9 cellular contexts compared by ENCODE assay signal in genomic region chr11:76672431-76673163, GRCh38. TPM values are rescaled to one million over a fixed set of nuclear protein-coding genes. Genes with fewer than 3 reads are reported as not detected.
A peak's percentile ranks its signal among the peaks of the same experiment; 100 is the strongest.
DNase-seq lines count a peak whose midpoint lies in the region; ATAC-seq and TF ChIP-seq lines count a peak whose summit lies in the region.
"Had no signal": no experiment of that assay in that cellular context is flagged by ENCODE, and none has a peak within 500 bp of the region (broad histone marks: within the 10 kb centered on the region; RNA-seq: fewer than 3 reads in every experiment).

No MANE protein-coding gene starts in this region.

- H3K4me3 Mint-ChIP-seq in activated naive CD8-positive, alpha-beta T cell: peak overlapping the region; percentile 46

- peaks cover 27% of the 10 kb centered on the region for H3K4me1 Mint-ChIP-seq in activated naive CD8-positive, alpha-beta T cell (ENCODE audit: low read depth)

- no peaks in the 10 kb centered on the region for H3K9me2 ChIP-seq in DOHH2 (replicated peaks; ENCODE audit: control insufficient read depth, low read length)
- H3K9me2 ChIP-seq in hepatocyte (replicated peaks; ENCODE audit: insufficient read depth): no peaks in the 10 kb centered on the region

- no peaks in the 10 kb centered on the region for H3K9me3 Mint-ChIP-seq in activated naive CD8-positive, alpha-beta T cell (ENCODE audit: low read depth)

- no peak overlapping the region for H2AFZ ChIP-seq in hepatocyte

- DNase-seq in stimulated activated CD4-positive, alpha-beta T cell treated with anti-CD3 and anti-CD28 coated beads, TNF-alpha, amount 100 ng/mL, for 4 hours (ENCODE audit: low read depth in 3 of 3): peak in 2 of 3 experiments; percentile 16 to 24
- DNase-seq in hepatocyte (ENCODE audit: low spot score) (no peak), epidermal melanocyte (ENCODE audit: insufficient read length, low spot score) (no peak), NCI-H446 treated with DMSO at 0.1 percent for 48 hours (lab: John Stamatoyannopoulos, UW) (no peak)

- H3K27ac ChIP-seq in DOHH2 (ENCODE audit: low read depth, low read length): peak overlapping the region; percentile 88
- H3K27ac ChIP-seq in hepatocyte: no peak overlapping the region

- ATAC-seq in GM21367 (IDR thresholded peaks at IDR 0.05; ENCODE audit: unreplicated experiment) (peak; percentile 49), HG03571 (IDR thresholded peaks at IDR 0.05; ENCODE audit: unreplicated experiment) (peak; percentile 54)

- H3K27me3 ChIP-seq in DOHH2 (ENCODE audit: control insufficient read depth, low read length) (0 out of 2 replicates have a peak, but pooled peaks cover 2% of the 10 kb centered on the region), hepatocyte (peaks cover 4% of the 10 kb centered on the region)

- H3K4me1 ChIP-seq in DOHH2 (ENCODE audit: control insufficient read depth, low read length) (peaks cover 98% of the 10 kb centered on the region), hepatocyte (ENCODE audit: insufficient read depth) (no peaks in the 10 kb centered on the region)

- H3K36me3 ChIP-seq in DOHH2 (ENCODE audit: control insufficient read depth, low read length): peaks cover 26% of the 10 kb centered on the region
- H3K36me3 ChIP-seq in hepatocyte (replicated peaks; ENCODE audit: insufficient read depth, low read depth): no peaks in the 10 kb centered on the region

- H3K79me2 ChIP-seq in DOHH2 (ENCODE audit: control insufficient read depth, low read length): peaks cover 28% of the 10 kb centered on the region
- H3K79me2 ChIP-seq in hepatocyte: peaks cover 18% of the 10 kb centered on the region

- H3K4me2 ChIP-seq in DOHH2 (ENCODE audit: low read length): peak overlapping the region; percentile 85
- no peak overlapping the region for H3K4me2 ChIP-seq in hepatocyte

- H3K27ac Mint-ChIP-seq in activated naive CD8-positive, alpha-beta T cell: peak overlapping the region; percentile 54
- H3K27ac Mint-ChIP-seq: brain had no signal

- H3F3A ChIP-seq in DOHH2 (ENCODE audit: control insufficient read depth, insufficient read depth): peaks cover 44% of the 10 kb centered on the region

- no peaks in the 10 kb centered on the region; the same call in 1 of the 2 replicates for H4K20me1 ChIP-seq in DOHH2 (ENCODE audit: control insufficient read depth, insufficient read depth, low read depth, low read length)
- H4K20me1 ChIP-seq in hepatocyte (ENCODE audit: insufficient read depth, poor library complexity, severe bottlenecking): no peaks in the 10 kb centered on the region

- TF ChIP-seq CTCF in DOHH2 (IDR thresholded peaks at IDR 0.05; ENCODE audit: low read depth, low read length, poor library complexity, severe bottlenecking) (no peak), hepatocyte (IDR thresholded peaks at IDR 0.05; ENCODE audit: poor library complexity) (no peak)

- H3K4me3 ChIP-seq in DOHH2 (ENCODE audit: low read length): peak overlapping the region; percentile 74
- no peak overlapping the region for H3K4me3 ChIP-seq in hepatocyte

- 82% methylated on average over 11 of the region's 14 CpGs for WGBS in hepatocyte (ENCODE audit: low lambda C conversion rate, missing lambda C conversion rate)

- H3K27me3 Mint-ChIP-seq in activated naive CD8-positive, alpha-beta T cell: peaks cover 2% of the 10 kb centered on the region

- H3K9me3 ChIP-seq in DOHH2 (ENCODE audit: control insufficient read depth, insufficient read depth, low read length) (no peaks in the 10 kb centered on the region), hepatocyte (ENCODE audit: low read depth) (no peaks in the 10 kb centered on the region)

- no peaks in the 10 kb centered on the region for H3K36me3 Mint-ChIP-seq in activated naive CD8-positive, alpha-beta T cell
- H3K36me3 Mint-ChIP-seq: brain had no signal

RNA-seq across cellular contexts. Expression of gene LRRC32, which starts 2.0 kb away (rescaled TPM):
- 14.7 and 25.5 TPM in 2 replicates for total RNA-seq in hepatocyte
- polyA plus RNA-seq in hepatocyte: 75.2 and 80.4 TPM in 2 replicates

Comparison
In these comparisons a context has a peak if more than half of its experiments do, and no peak if none do; other contexts are left out.
1. DNase-seq: peak in stimulated activated CD4-positive, alpha-beta T cell treated with anti-CD3 and anti-CD28 coated beads, TNF-alpha, amount 100 ng/mL, for 4 hours (2 of 3); none in hepatocyte (single experiment), epidermal melanocyte (single experiment) and NCI-H446 treated with DMSO at 0.1 percent for 48 hours (single experiment).